ENCODE assay signal across 8 cellular contexts in genomic region chr1:198158766-198159589, GRCh38. TPM values are rescaled to one million over a fixed set of nuclear protein-coding genes. Genes with fewer than 3 reads are reported as not detected.
DNase-seq lines count a peak whose midpoint lies in the region; ATAC-seq and TF ChIP-seq lines count a peak whose summit lies in the region.

No MANE protein-coding gene starts in this region.

- H3K4me3 ChIP-seq in BLaER1 treated with 17β-estradiol and CSF1 and Interleukin-3, amounts not matched to agents 10 nM and 100 nM = peak overlapping the region; percentile 88 to 98 (median 96)
- H3K4me3 ChIP-seq in colonic mucosa = peak overlapping the region; percentile 85

- no peaks in the 10 kb centered on the region for H3K9me3 ChIP-seq in BLaER1 treated with 17β-estradiol and CSF1 and Interleukin-3, amounts not matched to agents 10 nM and 100 nM (replicated peaks in 1 of 11)
- no peaks in the 10 kb centered on the region for H3K9me3 ChIP-seq in colonic mucosa

- peaks cover 0 to 6% (median 2%) of the 10 kb centered on the region in 11 experiments; a peak in 3 of 22 replicates for H3K36me3 ChIP-seq in BLaER1 treated with 17β-estradiol and CSF1 and Interleukin-3, amounts not matched to agents 10 nM and 100 nM
- H3K36me3 ChIP-seq in colonic mucosa = no peaks in the 10 kb centered on the region

- no peaks in the 10 kb centered on the region for H3K27me3 ChIP-seq in BLaER1 treated with 17β-estradiol and CSF1 and Interleukin-3, amounts not matched to agents 10 nM and 100 nM
- no peaks in the 10 kb centered on the region for H3K27me3 ChIP-seq in colonic mucosa

- DNase-seq in NCI-H524 treated with DMSO at 0.1 percent for 48 hours (lab: John Stamatoyannopoulos, UW) (peak; percentile 61), colonic mucosa (peak; percentile 94), left kidney (ENCODE audit: low read depth, low spot score) (peak; percentile 97)
- peak; percentile 81 to 82 for DNase-seq in activated CD4-positive, alpha-beta T cell treated with anti-CD3 and anti-CD28 coated beads for 4 hours
- DNase-seq in stimulated activated CD4-positive, alpha-beta T cell treated with anti-CD3 and anti-CD28 coated beads, Interleukin-1b, Interleukin-23, amount 100 ng/mL, for 48 hours = peak; percentile 86

- peak overlapping the region; percentile 91 to 97 (median 95) for H3K9ac ChIP-seq in BLaER1 treated with 17β-estradiol and CSF1 and Interleukin-3, amounts not matched to agents 10 nM and 100 nM
- H3K9ac ChIP-seq in colonic mucosa (ENCODE audit: low read depth in 2 of 2, low read length in 2 of 2) = peak overlapping the region; percentile 93 to 95

- H4K20me1 ChIP-seq in BLaER1 treated with 17β-estradiol and CSF1 and Interleukin-3, amounts not matched to agents 10 nM and 100 nM = peaks cover 0 to 50% (median 4%) of the 10 kb centered on the region in 11 experiments; a peak in 9 of 22 replicates

- peak; percentile 59 for ATAC-seq in GM19351 (IDR thresholded peaks at IDR 0.05; ENCODE audit: unreplicated experiment)
- ATAC-seq in HG03469 (IDR thresholded peaks at IDR 0.05; ENCODE audit: unreplicated experiment) = peak; percentile 45

- H3K4me2 ChIP-seq in BLaER1 treated with 17β-estradiol and CSF1 and Interleukin-3, amounts not matched to agents 10 nM and 100 nM = peak overlapping the region; percentile 89 to 96 (median 94)

- no peak for TF ChIP-seq CTCF in colonic mucosa (IDR thresholded peaks at IDR 0.05)

- intact Hi-C loops in colonic mucosa (cut with DNase I) = no loop called here

- H3K27ac ChIP-seq in BLaER1 treated with 17β-estradiol and CSF1 and Interleukin-3, amounts not matched to agents 10 nM and 100 nM = peak overlapping the region; percentile 66 to 98 (median 93)
- peak overlapping the region; percentile 99 for H3K27ac ChIP-seq in colonic mucosa

- H3K4me1 ChIP-seq in BLaER1 treated with 17β-estradiol and CSF1 and Interleukin-3, amounts not matched to agents 10 nM and 100 nM = peaks cover 22 to 40% (median 26%) of the 10 kb centered on the region in 10 experiments
- H3K4me1 ChIP-seq in colonic mucosa = peaks cover 10% of the 10 kb centered on the region

RNA-seq across cellular contexts. Expression of gene NEK7, which starts 2.2 kb away (rescaled TPM):
- 10 to 100 TPM; 45.4 to 64.7 TPM for total RNA-seq in colonic mucosa

Comparison
In these comparisons a context has a peak if more than half of its experiments do, and no peak if none do; other contexts are left out.
1. Peak in every context shown above with its lines: DNase-seq, ATAC-seq, H3K4me3 ChIP-seq and H3K27ac ChIP-seq.